Comparison of ENCODE assay signal across 2 cellular contexts in genomic region chr6:31163922-31164321, GRCh38.
TF ChIP-seq lines count a peak whose summit lies in the region.

No MANE protein-coding gene starts in this region.

TF ChIP-seq in GM23338, 12 proteins besides CTCF, POLR2A, EP300 and RAD21:
- TF ChIP-seq CREB1 (CRISPR knock-in tag; IDR thresholded peaks at IDR 0.05; ENCODE audit: low read depth) (no peak), POLR2AphosphoS5 (IDR thresholded peaks at IDR 0.05; ENCODE audit: low read depth) (no peak), EZH2phosphoT487 (IDR thresholded peaks at IDR 0.05; ENCODE audit: unreplicated experiment) (no peak), ZNF331 (CRISPR knock-in tag; IDR thresholded peaks at IDR 0.05; ENCODE audit: low read depth) (no peak), NANOG (IDR thresholded peaks at IDR 0.05; ENCODE audit: borderline replicate concordance) (no peak), JUNB (IDR thresholded peaks at IDR 0.05; ENCODE audit: unreplicated experiment) (no peak), STAT1 (IDR thresholded peaks at IDR 0.05; ENCODE audit: unreplicated experiment) (no peak), EZH2 (IDR thresholded peaks at IDR 0.05; ENCODE audit: low read depth, unreplicated experiment) (no peak), ZNF114 (CRISPR knock-in tag; IDR thresholded peaks at IDR 0.05) (no peak), REST (IDR thresholded peaks at IDR 0.05; ENCODE audit: unreplicated experiment) (no peak)
- TF ChIP-seq, protein P1, sequence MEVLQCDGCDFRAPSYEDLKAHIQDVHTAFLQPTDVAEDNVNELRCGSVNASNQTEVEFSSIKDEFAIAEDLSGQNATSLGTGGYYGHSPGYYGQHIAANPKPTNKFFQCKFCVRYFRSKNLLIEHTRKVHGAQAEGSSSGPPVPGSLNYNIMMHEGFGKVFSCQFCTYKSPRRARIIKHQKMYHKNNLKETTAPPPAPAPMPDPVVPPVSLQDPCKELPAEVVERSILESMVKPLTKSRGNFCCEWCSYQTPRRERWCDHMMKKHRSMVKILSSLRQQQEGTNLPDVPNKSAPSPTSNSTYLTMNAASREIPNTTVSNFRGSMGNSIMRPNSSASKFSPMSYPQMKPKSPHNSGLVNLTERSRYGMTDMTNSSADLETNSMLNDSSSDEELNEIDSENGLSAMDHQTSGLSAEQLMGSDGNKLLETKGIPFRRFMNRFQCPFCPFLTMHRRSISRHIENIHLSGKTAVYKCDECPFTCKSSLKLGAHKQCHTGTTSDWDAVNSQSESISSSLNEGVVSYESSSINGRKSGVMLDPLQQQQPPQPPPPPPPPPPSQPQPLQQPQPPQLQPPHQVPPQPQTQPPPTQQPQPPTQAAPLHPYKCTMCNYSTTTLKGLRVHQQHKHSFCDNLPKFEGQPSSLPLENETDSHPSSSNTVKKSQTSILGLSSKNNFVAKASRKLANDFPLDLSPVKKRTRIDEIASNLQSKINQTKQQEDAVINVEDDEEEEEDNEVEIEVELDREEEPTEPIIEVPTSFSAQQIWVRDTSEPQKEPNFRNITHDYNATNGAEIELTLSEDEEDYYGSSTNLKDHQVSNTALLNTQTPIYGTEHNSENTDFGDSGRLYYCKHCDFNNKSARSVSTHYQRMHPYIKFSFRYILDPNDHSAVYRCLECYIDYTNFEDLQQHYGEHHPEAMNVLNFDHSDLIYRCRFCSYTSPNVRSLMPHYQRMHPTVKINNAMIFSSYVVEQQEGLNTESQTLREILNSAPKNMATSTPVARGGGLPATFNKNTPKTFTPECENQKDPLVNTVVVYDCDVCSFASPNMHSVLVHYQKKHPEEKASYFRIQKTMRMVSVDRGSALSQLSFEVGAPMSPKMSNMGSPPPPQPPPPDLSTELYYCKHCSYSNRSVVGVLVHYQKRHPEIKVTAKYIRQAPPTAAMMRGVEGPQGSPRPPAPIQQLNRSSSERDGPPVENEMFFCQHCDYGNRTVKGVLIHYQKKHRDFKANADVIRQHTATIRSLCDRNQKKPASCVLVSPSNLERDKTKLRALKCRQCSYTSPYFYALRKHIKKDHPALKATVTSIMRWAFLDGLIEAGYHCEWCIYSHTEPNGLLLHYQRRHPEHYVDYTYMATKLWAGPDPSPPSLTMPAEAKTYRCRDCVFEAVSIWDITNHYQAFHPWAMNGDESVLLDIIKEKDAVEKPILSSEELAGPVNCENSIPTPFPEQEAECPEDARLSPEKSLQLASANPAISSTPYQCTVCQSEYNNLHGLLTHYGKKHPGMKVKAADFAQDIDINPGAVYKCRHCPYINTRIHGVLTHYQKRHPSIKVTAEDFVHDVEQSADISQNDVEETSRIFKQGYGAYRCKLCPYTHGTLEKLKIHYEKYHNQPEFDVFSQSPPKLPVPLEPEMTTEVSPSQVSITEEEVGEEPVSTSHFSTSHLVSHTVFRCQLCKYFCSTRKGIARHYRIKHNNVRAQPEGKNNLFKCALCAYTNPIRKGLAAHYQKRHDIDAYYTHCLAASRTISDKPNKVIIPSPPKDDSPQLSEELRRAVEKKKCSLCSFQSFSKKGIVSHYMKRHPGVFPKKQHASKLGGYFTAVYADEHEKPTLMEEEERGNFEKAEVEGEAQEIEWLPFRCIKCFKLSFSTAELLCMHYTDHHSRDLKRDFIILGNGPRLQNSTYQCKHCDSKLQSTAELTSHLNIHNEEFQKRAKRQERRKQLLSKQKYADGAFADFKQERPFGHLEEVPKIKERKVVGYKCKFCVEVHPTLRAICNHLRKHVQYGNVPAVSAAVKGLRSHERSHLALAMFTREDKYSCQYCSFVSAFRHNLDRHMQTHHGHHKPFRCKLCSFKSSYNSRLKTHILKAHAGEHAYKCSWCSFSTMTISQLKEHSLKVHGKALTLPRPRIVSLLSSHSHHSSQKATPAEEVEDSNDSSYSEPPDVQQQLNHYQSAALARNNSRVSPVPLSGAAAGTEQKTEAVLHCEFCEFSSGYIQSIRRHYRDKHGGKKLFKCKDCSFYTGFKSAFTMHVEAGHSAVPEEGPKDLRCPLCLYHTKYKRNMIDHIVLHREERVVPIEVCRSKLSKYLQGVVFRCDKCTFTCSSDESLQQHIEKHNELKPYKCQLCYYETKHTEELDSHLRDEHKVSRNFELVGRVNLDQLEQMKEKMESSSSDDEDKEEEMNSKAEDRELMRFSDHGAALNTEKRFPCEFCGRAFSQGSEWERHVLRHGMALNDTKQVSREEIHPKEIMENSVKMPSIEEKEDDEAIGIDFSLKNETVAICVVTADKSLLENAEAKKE (CRISPR knock-in tag; IDR thresholded peaks at IDR 0.05), result no peak
- TF ChIP-seq, protein P2, sequence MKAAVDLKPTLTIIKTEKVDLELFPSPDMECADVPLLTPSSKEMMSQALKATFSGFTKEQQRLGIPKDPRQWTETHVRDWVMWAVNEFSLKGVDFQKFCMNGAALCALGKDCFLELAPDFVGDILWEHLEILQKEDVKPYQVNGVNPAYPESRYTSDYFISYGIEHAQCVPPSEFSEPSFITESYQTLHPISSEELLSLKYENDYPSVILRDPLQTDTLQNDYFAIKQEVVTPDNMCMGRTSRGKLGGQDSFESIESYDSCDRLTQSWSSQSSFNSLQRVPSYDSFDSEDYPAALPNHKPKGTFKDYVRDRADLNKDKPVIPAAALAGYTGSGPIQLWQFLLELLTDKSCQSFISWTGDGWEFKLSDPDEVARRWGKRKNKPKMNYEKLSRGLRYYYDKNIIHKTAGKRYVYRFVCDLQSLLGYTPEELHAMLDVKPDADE (IDR thresholded peaks at IDR 0.05), result no peak

TF ChIP-seq in WTC11, 78 proteins besides CTCF, POLR2A, EP300 and RAD21:
- no peak for TF ChIP-seq FOXJ3 (CRISPR knock-in tag; IDR thresholded peaks at IDR 0.05; ENCODE audit: borderline replicate concordance)
